8 cellular contexts compared by ENCODE assay signal in the genomic region with DNA sequence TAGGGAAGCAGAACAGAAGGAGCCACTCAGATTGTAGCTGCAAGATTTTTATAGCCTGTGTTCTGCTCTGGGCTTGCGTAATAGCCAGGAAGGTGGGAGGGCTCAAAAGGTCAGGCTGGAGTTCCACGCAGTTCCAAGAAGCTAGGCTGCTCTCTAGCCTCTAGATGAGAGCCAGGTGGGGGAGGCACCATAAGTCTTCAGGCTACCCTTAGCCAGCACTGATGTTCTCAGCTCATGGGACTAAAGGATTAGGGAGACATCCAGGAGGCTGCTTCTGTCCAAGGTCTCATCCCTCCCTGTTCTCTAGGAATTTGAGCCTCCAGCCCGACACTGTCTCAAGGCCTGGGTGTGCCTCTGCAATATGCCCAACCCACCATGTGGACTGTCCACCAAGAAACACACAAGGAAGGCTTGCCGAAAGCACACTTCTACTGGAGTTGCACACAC. TPM values are rescaled to one million over a fixed set of nuclear protein-coding genes. Genes with fewer than 3 reads are reported as not detected.
DNase-seq lines count a peak whose midpoint lies in the region; ATAC-seq and TF ChIP-seq lines count a peak whose summit lies in the region.

No MANE protein-coding gene starts in this region.

- no peaks in the 10 kb centered on the region for H3K9me2 ChIP-seq in PC-3 (replicated peaks; ENCODE audit: low read length)

- peak overlapping the region; percentile 94; the same call in 1 of the 2 replicates for H3K4me3 ChIP-seq in PC-3 (ENCODE audit: low read length)
- peak overlapping the region; percentile 83 for H3K4me3 ChIP-seq in epithelial cell of proximal tubule (ENCODE audit: low read depth, low read length)

- DNase-seq in Calu3 (no peak), PC-3 (no peak), epithelial cell of proximal tubule (ENCODE audit: low read depth) (no peak), nephron progenitor cell (no peak), DMS79 (lab: John Stamatoyannopoulos, UW) (no peak), NCI-H774 (lab: John Stamatoyannopoulos, UW) (no peak)
- DNase-seq in stimulated activated CD4-positive, alpha-beta T cell treated with anti-CD3 and anti-CD28 coated beads, Interleukin-4, amount 100 ng/mL, for 24 hours: no peak

- H3K9me3 ChIP-seq in PC-3 (ENCODE audit: low read length): no peaks in the 10 kb centered on the region

- TF ChIP-seq CTCF in Calu3 (IDR thresholded peaks at IDR 0.05; ENCODE audit: unreplicated experiment) (no peak), PC-3 (conservative IDR thresholded peaks at IDR 0.05; ENCODE audit: low read depth, low read length) (no peak), epithelial cell of proximal tubule (conservative IDR thresholded peaks at IDR 0.05; ENCODE audit: low read depth, low read length) (no peak), nephron progenitor cell (IDR thresholded peaks at IDR 0.05) (no peak)

- H3K4me3 Mint-ChIP-seq in Calu3 (ENCODE audit: low read depth, unreplicated experiment) (peak overlapping the region; percentile 94), nephron progenitor cell (peak overlapping the region; percentile 95)

- no peak for ATAC-seq in PC-3
- no peak for ATAC-seq in HG03442 (IDR thresholded peaks at IDR 0.05; ENCODE audit: unreplicated experiment)

- no peaks in the 10 kb centered on the region for H3K27me3 Mint-ChIP-seq in Calu3 (ENCODE audit: unreplicated experiment)
- peaks cover 3% of the 10 kb centered on the region for H3K27me3 Mint-ChIP-seq in nephron progenitor cell (ENCODE audit: low read depth, poor library complexity)

- H3K9me3 Mint-ChIP-seq in Calu3 (ENCODE audit: low read depth, unreplicated experiment) (no peaks in the 10 kb centered on the region), nephron progenitor cell (peaks cover 27% of the 10 kb centered on the region)

- intact Hi-C loops in Calu3 (cut with micrococcal nuclease; ENCODE audit: unreplicated experiment) (no loop called here), PC-3 (cut with micrococcal nuclease) (loop anchor here (2.0 kb wide), 1 partner anchor 14 kb away; the partner anchor contains the start of gene DHH)

- H3K27me3 ChIP-seq in PC-3 (ENCODE audit: low read length): no peaks in the 10 kb centered on the region

- POLR2A ChIA-PET in PC-3 (lab: Charles Lee; ENCODE audit: unreplicated experiment): interaction anchor here (1.2 kb wide), 1 partner anchor 39 kb away, joined by 7 read pairs; the partner anchor contains the start of gene RHEBL1

- no peaks in the 10 kb centered on the region for H3F3A ChIP-seq in PC-3 (ENCODE audit: low read length, unreplicated experiment)

- CTCF ChIA-PET in Calu3 (lab: Charles Lee): interaction anchor here (0.8 to 2.0 kb wide), 3 partner anchors 21 to 243 kb away, joined by 3 to 6 read pairs (median 3); partner anchors contain the start of genes RND1 and TUBA1B
- CTCF ChIA-PET in PC-3 (lab: Charles Lee): no interaction called here

- H3K36me3 Mint-ChIP-seq in Calu3 (ENCODE audit: insufficient read depth, unreplicated experiment) (peaks cover 27% of the 10 kb centered on the region), nephron progenitor cell (ENCODE audit: low read depth) (peaks cover 6% of the 10 kb centered on the region)

- peak overlapping the region; percentile 94 for H3K4me2 ChIP-seq in PC-3 (ENCODE audit: low read length)

- peaks cover 34% of the 10 kb centered on the region for H3K79me2 ChIP-seq in PC-3 (ENCODE audit: low read length)

- H4K20me1 ChIP-seq in PC-3 (ENCODE audit: low read length): no peaks in the 10 kb centered on the region

- H3K4me1 Mint-ChIP-seq in Calu3 (ENCODE audit: low read depth, unreplicated experiment) (peaks cover 13% of the 10 kb centered on the region), nephron progenitor cell (peaks cover 38% of the 10 kb centered on the region)

- H3K9ac ChIP-seq in PC-3 (ENCODE audit: low read length): no peak overlapping the region

- no peaks in the 10 kb centered on the region for H3K36me3 ChIP-seq in PC-3 (ENCODE audit: low read depth, low read length)

- peaks cover 30% of the 10 kb centered on the region for H3K4me1 ChIP-seq in PC-3 (ENCODE audit: insufficient read depth, low read length)

- H3K27ac ChIP-seq in PC-3 (ENCODE audit: low read length): no peak overlapping the region

- H2AFZ ChIP-seq in PC-3 (ENCODE audit: low read length): no peak overlapping the region

- BruUV-seq in Calu3 (replicated peaks; lab: Mats Ljungman, UMichigan) (no TSS peak), PC-3 (replicated peaks; lab: Mats Ljungman, UMichigan) (no TSS peak)

- H3K27ac Mint-ChIP-seq in Calu3 (ENCODE audit: unreplicated experiment) (no peak overlapping the region), nephron progenitor cell (peak overlapping the region; percentile 74)

RNA-seq across cellular contexts. Expression of gene LMBR1L, which starts 1.7 kb away (rescaled TPM):
- total RNA-seq in Calu3 (2022) (23.3 and 26.4 TPM in 2 replicates), PC-3 (2014; rRNA removed) (17.1 and 18.5 TPM in 2 replicates), epithelial cell of proximal tubule (21.8 and 37.8 TPM in 2 replicates)

RNA-seq across cellular contexts. Expression of gene DHH, which starts 14.4 kb away (rescaled TPM):
- total RNA-seq in Calu3 (2022) (not detected in 2 replicates), PC-3 (2014; rRNA removed) (0.04 and 0.23 TPM in 2 replicates), epithelial cell of proximal tubule (0.14 and 0.52 TPM in 2 replicates)

RNA-seq across cellular contexts. Expression of gene TUBA1B, which starts 22.2 kb away (rescaled TPM):
- 690 and 793 TPM in 2 replicates for total RNA-seq in Calu3 (2022)
- total RNA-seq in PC-3 (2014; rRNA removed): 4,374 and 4,720 TPM in 2 replicates
- total RNA-seq in epithelial cell of proximal tubule: 2,565 and 4,770 TPM in 2 replicates

RNA-seq across cellular contexts. Expression of gene RHEBL1, which starts 39.2 kb away (rescaled TPM):
- total RNA-seq in Calu3 (2022): 2.0 and 2.6 TPM in 2 replicates
- total RNA-seq in PC-3 (2014; rRNA removed): 4.2 and 5.0 TPM in 2 replicates
- total RNA-seq in epithelial cell of proximal tubule: 1.6 and 2.3 TPM in 2 replicates

RNA-seq across cellular contexts. Expression of gene KMT2D, which starts 48.4 kb away (rescaled TPM):
- total RNA-seq in Calu3 (2022) (72.9 and 79.7 TPM in 2 replicates), PC-3 (2014; rRNA removed) (41.9 and 51.7 TPM in 2 replicates), epithelial cell of proximal tubule (16.6 and 17.2 TPM in 2 replicates)
